12 cellular contexts compared by ENCODE assay signal in genomic region chr4:153008578-153009199, GRCh38.
DNase-seq lines count a peak whose midpoint lies in the region; ATAC-seq and TF ChIP-seq lines count a peak whose summit lies in the region.
"Had no signal": no experiment of that assay in that cellular context is flagged by ENCODE, and none has a peak within 500 bp of the region (broad histone marks: within the 10 kb centered on the region; RNA-seq: fewer than 3 reads in every experiment).

No MANE protein-coding gene starts in this region.

- ATAC-seq in GM18861 (IDR thresholded peaks at IDR 0.05; ENCODE audit: unreplicated experiment) (peak; percentile 80), GM21447 (IDR thresholded peaks at IDR 0.05; ENCODE audit: unreplicated experiment) (peak; percentile 87), HG03066 (IDR thresholded peaks at IDR 0.05; ENCODE audit: low read depth, unreplicated experiment) (peak; percentile 73), left cardiac atrium (no peak)

- H3K9ac ChIP-seq in endodermal cell (ENCODE audit: extremely low read depth, low read length, poor library complexity, severe bottlenecking), result no peak overlapping the region
- H3K9ac ChIP-seq: BLaER1 had no signal

- H3K27me3 ChIP-seq in endodermal cell (ENCODE audit: control insufficient read depth, insufficient read depth, low read length, poor library complexity, severe bottlenecking), result no peaks in the 10 kb centered on the region
- H3K27me3 ChIP-seq: BLaER1 had no signal

- H3K27ac Mint-ChIP-seq in endodermal cell, result no peak overlapping the region

- H3K4me3 Mint-ChIP-seq in endodermal cell, result no peak overlapping the region
- H3K4me3 Mint-ChIP-seq: H9 had no signal

- no peaks in the 10 kb centered on the region for H3K9me3 ChIP-seq in endodermal cell (ENCODE audit: control insufficient read depth, low read length)

- no peaks in the 10 kb centered on the region for H3K27me3 Mint-ChIP-seq in endodermal cell (ENCODE audit: insufficient read depth)

- H3K36me3 Mint-ChIP-seq in endodermal cell (ENCODE audit: low read depth), result no peaks in the 10 kb centered on the region

- H3K36me3 ChIP-seq in endodermal cell (ENCODE audit: control insufficient read depth, insufficient read depth, low read length), result no peaks in the 10 kb centered on the region
- H3K36me3 ChIP-seq: BLaER1 had no signal

- H3K27ac ChIP-seq in coronary artery, result no peak overlapping the region
- no peak overlapping the region for H3K27ac ChIP-seq in substantia nigra (ENCODE audit: low read depth, low read length, poor library complexity, severe bottlenecking)
- H3K27ac ChIP-seq in endodermal cell (ENCODE audit: low read depth, low read length), result no peak overlapping the region
- H3K27ac ChIP-seq: BLaER1 had no signal

- H3K4me3 ChIP-seq in coronary artery (no peak overlapping the region), endodermal cell (ENCODE audit: low read length) (no peak overlapping the region)
- H3K4me3 ChIP-seq: BLaER1 had no signal

- 91% methylated on average over 10 to 15 of the region's 15 CpGs for WGBS in endodermal cell (ENCODE audit: insufficient coverage in 1 of 2, insufficient read length in 1 of 2), 2 experiments

- peaks cover 18% of the 10 kb centered on the region for H3K4me1 Mint-ChIP-seq in endodermal cell

- intact Hi-C loops in left cardiac atrium (cut with DNase I), result no loop called here

- TF ChIP-seq CTCF in coronary artery (IDR thresholded peaks at IDR 0.05), result no peak
- no peak for TF ChIP-seq CTCF in endodermal cell (conservative IDR thresholded peaks at IDR 0.05)

- peaks cover 6% of the 10 kb centered on the region for H3K4me1 ChIP-seq in endodermal cell (ENCODE audit: control insufficient read depth, insufficient read depth, low read length)

- DNase-seq in coronary artery (ENCODE audit: low spot score), result peak; percentile 50
- DNase-seq in NCI-H2227 treated with DMSO at 0.1 percent for 48 hours (lab: John Stamatoyannopoulos, UW), result no peak
- no peak for DNase-seq in substantia nigra (lab: John Stamatoyannopoulos, UW)
- no peak for DNase-seq in left cardiac atrium
- DNase-seq in endodermal cell, result no peak
- DNase-seq: activated CD4-positive, alpha-beta T cell treated with anti-CD3 and anti-CD28 coated beads for 1 hour; H9; NCI-H1694 had no signal

- peaks cover 3% of the 10 kb centered on the region for H3K9me3 Mint-ChIP-seq in endodermal cell

Comparison
In these comparisons a context has a peak if more than half of its experiments do, and no peak if none do; other contexts are left out.
1. ATAC-seq: peak in GM18861 (single experiment), GM21447 (single experiment) and HG03066 (single experiment); none in left cardiac atrium (0 of 2).